8 cellular contexts compared by ENCODE assay signal in the genomic region with DNA sequence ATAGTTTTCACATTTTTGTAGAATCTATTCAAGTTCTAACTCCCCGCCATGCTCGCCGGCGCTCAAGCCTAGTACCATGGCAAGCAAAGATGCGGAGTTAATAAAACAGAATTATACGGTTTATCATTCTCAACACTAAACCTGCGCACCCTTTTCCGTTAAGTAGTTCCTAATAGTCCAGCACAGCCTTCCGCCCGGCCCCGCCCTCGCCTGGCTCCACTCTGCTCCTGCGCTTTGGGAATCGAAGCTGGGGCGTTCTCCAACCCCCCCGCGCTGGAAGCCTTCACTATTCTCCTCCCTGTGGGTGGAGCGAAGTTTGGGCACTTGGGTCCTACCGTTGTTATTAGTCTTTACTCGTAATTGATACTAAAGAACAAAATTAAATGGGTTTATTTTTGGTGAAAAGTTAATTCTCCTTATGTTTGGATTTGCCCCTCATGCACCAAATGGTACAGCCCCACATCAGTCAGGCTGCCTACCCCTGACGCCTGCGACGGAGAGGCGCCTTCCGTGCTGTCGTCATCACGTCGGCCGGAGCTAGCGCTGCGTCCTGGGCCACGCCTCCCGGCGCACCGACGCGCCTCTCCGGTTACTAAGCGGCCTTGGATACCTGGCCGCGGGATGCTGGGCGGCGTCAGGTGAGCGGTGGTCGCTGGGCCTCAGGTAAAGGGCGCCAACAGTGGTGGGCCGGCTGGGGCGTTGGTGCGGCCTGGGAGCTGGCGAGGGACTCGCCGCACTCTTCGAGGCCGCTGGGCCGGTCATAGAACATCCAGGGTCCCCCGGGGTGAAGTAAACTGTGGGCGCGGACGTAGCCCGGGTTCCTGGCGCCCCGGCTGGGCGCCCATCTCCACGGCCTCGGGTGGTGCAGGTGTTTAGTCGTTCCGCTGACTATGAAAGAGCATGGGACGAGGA. TPM values are rescaled to one million over a fixed set of nuclear protein-coding genes. Genes with fewer than 3 reads are reported as not detected.
DNase-seq lines count a peak whose midpoint lies in the region; TF ChIP-seq lines count a peak whose summit lies in the region.

A gene with protein sequence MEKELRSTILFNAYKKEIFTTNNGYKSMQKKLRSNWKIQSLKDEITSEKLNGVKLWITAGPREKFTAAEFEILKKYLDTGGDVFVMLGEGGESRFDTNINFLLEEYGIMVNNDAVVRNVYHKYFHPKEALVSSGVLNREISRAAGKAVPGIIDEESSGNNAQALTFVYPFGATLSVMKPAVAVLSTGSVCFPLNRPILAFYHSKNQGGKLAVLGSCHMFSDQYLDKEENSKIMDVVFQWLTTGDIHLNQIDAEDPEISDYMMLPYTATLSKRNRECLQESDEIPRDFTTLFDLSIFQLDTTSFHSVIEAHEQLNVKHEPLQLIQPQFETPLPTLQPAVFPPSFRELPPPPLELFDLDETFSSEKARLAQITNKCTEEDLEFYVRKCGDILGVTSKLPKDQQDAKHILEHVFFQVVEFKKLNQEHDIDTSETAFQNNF (plus strand): TSS at position 546 of the 912 bp plus-strand sequence. CDS start 3,762 bp downstream, outside the sequence.

- no peak within 1 kb of the TSS for H2BK5ac ChIP-seq in H9 (ENCODE audit: insufficient read length, low read length)

- DNase-seq in ELR (ENCODE audit: low read depth), result peak; percentile 95
- peak; percentile 97 for DNase-seq in H9
- DNase-seq in MM.1S, result peak; percentile 96
- DNase-seq in SIG-M5 (lab: John Stamatoyannopoulos, UW), result peak; percentile 49
- DNase-seq in activated gamma-delta T cell treated with Interleukin-2 at 50 U/mL for 16 hours, result peak; percentile 81
- DNase-seq in fibroblast of villous mesenchyme (ENCODE audit: low read depth), result peak; percentile 91
- peak; percentile 71 for DNase-seq in neural crest cell (ENCODE audit: low read depth, low spot score)

- H4K20me1 ChIP-seq in H9 (ENCODE audit: control insufficient read depth, insufficient read depth, insufficient read length) (no peaks in the 10 kb centered on the region), MM.1S (ENCODE audit: insufficient read depth, low read length) (no peaks in the 10 kb centered on the region)

- H3K4me1 Mint-ChIP-seq in H9, result peaks cover 9 to 15% of the 10 kb centered on the region in 2 experiments
- H3K4me1 Mint-ChIP-seq in neural crest cell, result peaks cover 21% of the 10 kb centered on the region

- H3K4me3 ChIP-seq in MM.1S (ENCODE audit: low read length) (peak within 1 kb of the TSS; percentile 84), fibroblast of villous mesenchyme (ENCODE audit: low read depth, low read length) (peak within 1 kb of the TSS; percentile 93), stomach smooth muscle (ENCODE audit: low read length in 2 of 2) (peak within 1 kb of the TSS; percentile 82 to 91)

- H3K27ac Mint-ChIP-seq in H9, result peak within 1 kb of the TSS; percentile 98 to 99 (median 99)
- peak within 1 kb of the TSS; percentile 99 for H3K27ac Mint-ChIP-seq in neural crest cell (ENCODE audit: unreplicated experiment)

- H3K9me3 ChIP-seq in H9 (ENCODE audit: control insufficient read depth, low read depth, low read length) (no peaks in the 10 kb centered on the region), MM.1S (replicated peaks; ENCODE audit: insufficient read depth, low read length) (no peaks in the 10 kb centered on the region), stomach smooth muscle (ENCODE audit: control insufficient read depth in 2 of 2, low read length in 2 of 2) (no peaks in the 10 kb centered on the region)

- H3K27me3 ChIP-seq in H9 (ENCODE audit: insufficient read depth, low read length), result no peaks in the 10 kb centered on the region
- H3K27me3 ChIP-seq in MM.1S (replicated peaks; ENCODE audit: insufficient read depth, low read length), result no peaks in the 10 kb centered on the region
- no peaks in the 10 kb centered on the region for H3K27me3 ChIP-seq in stomach smooth muscle (ENCODE audit: control insufficient read depth in 1 of 2, insufficient read depth in 2 of 2, low read length in 2 of 2)

- H3K4me1 ChIP-seq in H9 (ENCODE audit: insufficient read depth, low read length), result no peaks in the 10 kb centered on the region
- H3K4me1 ChIP-seq in MM.1S (ENCODE audit: low read length), result peaks cover 3% of the 10 kb centered on the region; the same call in 1 of the 2 replicates
- H3K4me1 ChIP-seq in stomach smooth muscle (ENCODE audit: control insufficient read depth, insufficient read depth, low read length), result peaks cover 17% of the 10 kb centered on the region

- H3K4me2 ChIP-seq in H9 (ENCODE audit: insufficient read depth, insufficient read length, low read length) (peak within 1 kb of the TSS; percentile 74), MM.1S (ENCODE audit: low read depth, low read length) (peak within 1 kb of the TSS; percentile 93)

- H2BK120ac ChIP-seq in H9 (ENCODE audit: low read depth, low read length, poor library complexity, severe bottlenecking), result no peak within 1 kb of the TSS

- H3K14ac ChIP-seq in H9 (ENCODE audit: insufficient read depth, low read length), result peak within 1 kb of the TSS; percentile 74; the same call in 1 of the 2 replicates

- no peak within 1 kb of the TSS for H3K18ac ChIP-seq in H9 (ENCODE audit: insufficient read length, low read depth, low read length)

- no peak within 1 kb of the TSS for H3K23ac ChIP-seq in H9 (ENCODE audit: insufficient read length, low read depth, low read length)

- peaks cover 3% of the 10 kb centered on the region for H3K79me1 ChIP-seq in H9 (ENCODE audit: insufficient read depth, low read depth, low read length, poor library complexity, severe bottlenecking)

- H3K27ac ChIP-seq in H9 (ENCODE audit: insufficient read length, low read depth, low read length) (no peak within 1 kb of the TSS), MM.1S (ENCODE audit: low read length) (peak within 1 kb of the TSS; percentile 72), stomach smooth muscle (ENCODE audit: low read length) (peak within 1 kb of the TSS; percentile 67)

- H4K5ac ChIP-seq in H9 (ENCODE audit: insufficient read length, low read depth, low read length), result no peak within 1 kb of the TSS

- H3K4me3 Mint-ChIP-seq in H9 (peak within 1 kb of the TSS; percentile 82 to 92), neural crest cell (peak within 1 kb of the TSS; percentile 95)

- H3F3A ChIP-seq in MM.1S (ENCODE audit: insufficient read depth, low read length), result no peaks in the 10 kb centered on the region

- no peak within 1 kb of the TSS for H4K8ac ChIP-seq in H9 (replicated peaks; ENCODE audit: insufficient read length, low read depth, low read length)

- H3K9me2 ChIP-seq in MM.1S (replicated peaks; ENCODE audit: insufficient read depth, low read length), result no peaks in the 10 kb centered on the region

- H3K4ac ChIP-seq in H9 (ENCODE audit: low read depth, low read length), result no peak within 1 kb of the TSS

- H3K9me3 Mint-ChIP-seq in H9 (no peaks in the 10 kb centered on the region; a peak in 1 of 5 replicates), neural crest cell (no peaks in the 10 kb centered on the region)

- H3T11ph ChIP-seq in H9 (ENCODE audit: low read length), result no peak within 1 kb of the TSS

- peak within 1 kb of the TSS; percentile 82 for H3K9ac ChIP-seq in H9 (ENCODE audit: extremely low read depth, insufficient read length, low read length)
- peak within 1 kb of the TSS; percentile 83 for H3K9ac ChIP-seq in MM.1S (ENCODE audit: low read length)
- H3K9ac ChIP-seq in stomach smooth muscle (ENCODE audit: low read length in 2 of 2), result peak within 1 kb of the TSS; percentile 69 to 89

- peaks cover 6% of the 10 kb centered on the region for H3K23me2 ChIP-seq in H9 (ENCODE audit: insufficient read length, low read depth, low read length, poor library complexity, severe bottlenecking)

- no peak within 1 kb of the TSS for H2BK12ac ChIP-seq in H9 (ENCODE audit: insufficient read length, low read depth, low read length)

- no peak within 1 kb of the TSS for H2AK5ac ChIP-seq in H9 (ENCODE audit: insufficient read length, low read length)

- WGBS in H9 (ENCODE audit: extremely low coverage, insufficient read length, low lambda C conversion rate), result no CpG with 5 or more reads among the region's 68 CpGs

- no peak within 1 kb of the TSS for H2BK20ac ChIP-seq in H9 (ENCODE audit: low read depth, low read length, poor library complexity, severe bottlenecking)

- H2BK15ac ChIP-seq in H9 (ENCODE audit: low read depth, low read length), result no peak within 1 kb of the TSS

- no peak within 1 kb of the TSS for H4K91ac ChIP-seq in H9 (ENCODE audit: insufficient read length, low read depth, low read length)

- TF ChIP-seq CTCF in H9 (conservative IDR thresholded peaks at IDR 0.05) (no peak), MM.1S (IDR thresholded peaks at IDR 0.05; ENCODE audit: low read length) (no peak), fibroblast of villous mesenchyme (IDR thresholded peaks at IDR 0.05; ENCODE audit: insufficient read depth, low read depth, low read length) (no peak), neural crest cell (conservative IDR thresholded peaks at IDR 0.05) (no peak)

- H2AFZ ChIP-seq in H9 (ENCODE audit: low read length), result no peak within 1 kb of the TSS
- peak within 1 kb of the TSS; percentile 96 for H2AFZ ChIP-seq in MM.1S (ENCODE audit: low read length)

- no peaks in the 10 kb centered on the region; the same call in 1 of the 2 replicates for H3K79me2 ChIP-seq in H9 (ENCODE audit: insufficient read depth, low read length)
- peaks cover 19% of the 10 kb centered on the region for H3K79me2 ChIP-seq in MM.1S (ENCODE audit: low read length)

- no peaks in the 10 kb centered on the region for H3K36me3 ChIP-seq in MM.1S (replicated peaks; ENCODE audit: insufficient read depth, low read length)
- peaks cover 2 to 3% of the 10 kb centered on the region in 2 donors for H3K36me3 ChIP-seq in stomach smooth muscle (ENCODE audit: control insufficient read depth in 2 of 2, insufficient read depth in 2 of 2, low read length in 2 of 2)

- H3K36me3 Mint-ChIP-seq in H9 (ENCODE audit: insufficient read depth in 1 of 3, low read depth in 3 of 3) (peaks cover 8 to 12% (median 12%) of the 10 kb centered on the region in 3 experiments; a peak in 6 of 7 replicates), neural crest cell (ENCODE audit: low read depth) (peaks cover 8% of the 10 kb centered on the region)

- no peak within 1 kb of the TSS for H3K56ac ChIP-seq in H9 (ENCODE audit: insufficient read length, low read depth, low read length)

- peaks cover 2% of the 10 kb centered on the region; the same call in 1 of the 2 replicates for H3K27me3 Mint-ChIP-seq in H9 (ENCODE audit: low read depth)
- H3K27me3 Mint-ChIP-seq in neural crest cell (ENCODE audit: low read depth), result no peaks in the 10 kb centered on the region

RNA-seq across cellular contexts. Expression of the gene that starts here (rescaled TPM):
- total RNA-seq in H9 (2021) (44.5 and 45.5 TPM in 2 replicates), fibroblast of villous mesenchyme (33.5 and 35.8 TPM in 2 replicates), neural crest cell (57.6 and 67.4 TPM in 2 replicates)
